In the genomic region with DNA sequence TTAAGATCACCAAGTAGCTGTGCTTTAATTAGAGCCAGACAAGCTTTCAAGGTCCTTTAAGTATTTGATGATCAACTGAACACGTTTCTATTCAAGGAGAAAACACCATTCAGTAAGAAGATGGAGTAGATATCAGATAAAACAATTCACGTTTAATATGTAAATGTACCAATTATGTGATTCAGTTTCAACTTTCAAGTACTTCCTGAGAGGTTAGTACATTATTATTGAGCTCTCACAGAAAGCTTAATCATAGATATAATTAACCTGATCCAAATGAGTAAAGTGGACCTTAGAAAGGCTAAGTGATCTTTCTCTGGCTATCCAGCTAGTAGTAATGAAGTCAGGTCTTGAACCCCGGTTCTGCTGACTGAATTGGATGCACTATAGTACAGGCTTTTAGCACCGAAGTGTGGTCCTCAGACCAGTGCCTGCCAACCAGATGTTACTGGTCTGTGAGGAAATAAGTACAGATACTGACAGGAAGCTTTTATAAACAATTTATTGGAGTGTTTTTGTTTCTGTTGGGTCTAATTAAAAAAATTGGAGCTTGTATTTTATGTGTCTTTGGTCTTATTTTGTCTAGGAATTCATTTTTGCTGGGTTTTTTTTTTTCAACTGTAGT, we compare ENCODE assay signal across 1 cellular context.
TF ChIP-seq lines count a peak whose summit lies in the region.

No MANE protein-coding gene starts in this region.

TF ChIP-seq in K562, 482 proteins besides CTCF, POLR2A, EP300 and RAD21 (continued from another document):
- TF ChIP-seq, protein P1, sequence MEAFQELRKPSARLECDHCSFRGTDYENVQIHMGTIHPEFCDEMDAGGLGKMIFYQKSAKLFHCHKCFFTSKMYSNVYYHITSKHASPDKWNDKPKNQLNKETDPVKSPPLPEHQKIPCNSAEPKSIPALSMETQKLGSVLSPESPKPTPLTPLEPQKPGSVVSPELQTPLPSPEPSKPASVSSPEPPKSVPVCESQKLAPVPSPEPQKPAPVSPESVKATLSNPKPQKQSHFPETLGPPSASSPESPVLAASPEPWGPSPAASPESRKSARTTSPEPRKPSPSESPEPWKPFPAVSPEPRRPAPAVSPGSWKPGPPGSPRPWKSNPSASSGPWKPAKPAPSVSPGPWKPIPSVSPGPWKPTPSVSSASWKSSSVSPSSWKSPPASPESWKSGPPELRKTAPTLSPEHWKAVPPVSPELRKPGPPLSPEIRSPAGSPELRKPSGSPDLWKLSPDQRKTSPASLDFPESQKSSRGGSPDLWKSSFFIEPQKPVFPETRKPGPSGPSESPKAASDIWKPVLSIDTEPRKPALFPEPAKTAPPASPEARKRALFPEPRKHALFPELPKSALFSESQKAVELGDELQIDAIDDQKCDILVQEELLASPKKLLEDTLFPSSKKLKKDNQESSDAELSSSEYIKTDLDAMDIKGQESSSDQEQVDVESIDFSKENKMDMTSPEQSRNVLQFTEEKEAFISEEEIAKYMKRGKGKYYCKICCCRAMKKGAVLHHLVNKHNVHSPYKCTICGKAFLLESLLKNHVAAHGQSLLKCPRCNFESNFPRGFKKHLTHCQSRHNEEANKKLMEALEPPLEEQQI (IDR thresholded peaks at IDR 0.05), result no peak
- TF ChIP-seq ARHGAP35 (IDR thresholded peaks at IDR 0.05; ENCODE audit: partially characterized antibody) (no peak), CBX5 (IDR thresholded peaks at IDR 0.05; ENCODE audit: borderline replicate concordance, low read depth) (no peak), ZNF41 (CRISPR knock-in tag; conservative IDR thresholded peaks at IDR 0.05) (no peak), GATAD2B (IDR thresholded peaks at IDR 0.05; ENCODE audit: borderline replicate concordance) (no peak), KLF6 (CRISPR knock-in tag; IDR thresholded peaks at IDR 0.05; ENCODE audit: borderline replicate concordance) (no peak), ZBED1 (IDR thresholded peaks at IDR 0.05) (no peak), RB1 (IDR thresholded peaks at IDR 0.05; ENCODE audit: low read depth) (no peak), U2AF1 (optimal IDR thresholded peaks at IDR 0.05; ENCODE audit: low read depth, low read length) (no peak), KLF13 (tag; IDR thresholded peaks at IDR 0.05; ENCODE audit: borderline replicate concordance, low read depth) (no peak), LEF1 (IDR thresholded peaks at IDR 0.05) (no peak), RBBP5 (IDR thresholded peaks at IDR 0.05; ENCODE audit: borderline replicate concordance, insufficient read depth, low read length, poor library complexity, severe bottlenecking) (no peak)
- TF ChIP-seq, protein P2, sequence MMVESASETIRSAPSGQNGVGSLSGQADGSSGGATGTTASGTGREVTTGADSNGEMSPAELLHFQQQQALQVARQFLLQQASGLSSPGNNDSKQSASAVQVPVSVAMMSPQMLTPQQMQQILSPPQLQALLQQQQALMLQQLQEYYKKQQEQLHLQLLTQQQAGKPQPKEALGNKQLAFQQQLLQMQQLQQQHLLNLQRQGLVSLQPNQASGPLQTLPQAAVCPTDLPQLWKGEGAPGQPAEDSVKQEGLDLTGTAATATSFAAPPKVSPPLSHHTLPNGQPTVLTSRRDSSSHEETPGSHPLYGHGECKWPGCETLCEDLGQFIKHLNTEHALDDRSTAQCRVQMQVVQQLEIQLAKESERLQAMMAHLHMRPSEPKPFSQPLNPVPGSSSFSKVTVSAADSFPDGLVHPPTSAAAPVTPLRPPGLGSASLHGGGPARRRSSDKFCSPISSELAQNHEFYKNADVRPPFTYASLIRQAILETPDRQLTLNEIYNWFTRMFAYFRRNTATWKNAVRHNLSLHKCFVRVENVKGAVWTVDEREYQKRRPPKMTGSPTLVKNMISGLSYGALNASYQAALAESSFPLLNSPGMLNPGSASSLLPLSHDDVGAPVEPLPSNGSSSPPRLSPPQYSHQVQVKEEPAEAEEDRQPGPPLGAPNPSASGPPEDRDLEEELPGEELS (CRISPR knock-in tag; IDR thresholded peaks at IDR 0.05; ENCODE audit: borderline replicate concordance), result no peak
TF ChIP-seq in K562: peak in this region for 0.
